In the genomic region with DNA sequence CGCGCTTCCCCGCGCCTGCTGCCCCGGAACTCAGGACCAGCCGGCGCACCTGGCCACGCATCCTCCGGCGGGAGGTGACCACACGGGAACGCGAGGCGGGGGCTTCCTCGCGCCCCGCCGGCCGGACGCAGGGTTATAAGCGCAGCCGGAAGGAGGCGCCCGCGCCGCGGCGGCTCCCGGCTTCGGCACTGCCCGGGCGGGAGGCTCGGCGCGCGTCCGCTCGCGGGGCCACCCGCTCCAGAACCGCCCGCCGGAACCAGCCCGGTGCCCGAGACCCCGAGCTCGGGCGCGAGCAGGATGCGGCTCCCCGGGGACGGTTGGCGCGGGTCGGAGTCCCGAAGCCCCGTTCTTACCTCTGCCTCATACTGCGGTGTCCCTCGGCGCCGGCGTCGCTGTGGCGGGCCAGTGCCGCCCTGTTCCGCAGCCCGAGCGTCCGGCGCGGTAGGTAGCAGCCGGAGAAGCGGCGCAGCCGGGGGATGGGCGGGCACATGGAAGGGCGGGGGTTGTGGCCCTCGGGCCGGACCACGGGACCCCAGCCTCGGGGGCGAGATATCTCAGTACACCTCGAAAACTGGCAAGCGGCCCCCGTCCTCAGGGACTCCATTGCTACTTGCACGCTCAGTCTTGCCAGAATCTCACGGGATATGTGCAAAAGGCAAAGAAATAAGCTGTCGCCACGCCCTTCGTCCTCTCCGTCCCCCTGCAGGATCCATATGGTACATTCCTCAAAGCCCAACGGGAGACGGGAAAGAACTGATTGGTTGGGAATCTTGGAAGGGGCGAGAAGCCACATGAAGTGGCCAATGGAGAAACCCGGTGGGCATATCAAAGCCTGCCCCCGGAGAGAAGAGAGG, we compare ENCODE assay signal across 8 cellular contexts. TPM values are rescaled to one million over a fixed set of nuclear protein-coding genes. Genes with fewer than 3 reads are reported as not detected.
A peak's percentile ranks its signal among the peaks of the same experiment; 100 is the strongest.
DNase-seq lines count a peak whose midpoint lies in the region; FAIRE-seq and TF ChIP-seq lines count a peak whose summit lies in the region.

No MANE protein-coding gene starts in this region.

- no peaks in the 10 kb centered on the region for H3K36me3 ChIP-seq in SU-DHL-6 (ENCODE audit: low read length)
- H3K36me3 ChIP-seq in thyroid gland: no peaks in the 10 kb centered on the region

- H3K4me3 ChIP-seq in AG04449 (ENCODE audit: low read depth, low read length) (peak overlapping the region; percentile 80), SU-DHL-6 (ENCODE audit: insufficient read depth, low read length, poor library complexity, severe bottlenecking) (peak overlapping the region; percentile 67), thyroid gland (replicated peaks in 1 of 3) (peak overlapping the region; percentile 31 to 61 (median 51))

- H3K4me2 ChIP-seq in SU-DHL-6 (ENCODE audit: low read depth, low read length, poor library complexity, severe bottlenecking): peak overlapping the region; percentile 80

- CTCF ChIA-PET in AG04449 (lab: Yijun Ruan, JAX): interaction anchor here (0.6 to 7.9 kb wide), 13 partner anchors 10 to 171 kb away, joined by 3 to 69 read pairs (median 4); a partner anchor contains a TSS

- TF ChIP-seq CTCF in AG04449 (IDR thresholded peaks at IDR 0.05; ENCODE audit: insufficient read depth, low read length, missing control alignments): peak; percentile 62
- no peak for TF ChIP-seq CTCF in SU-DHL-6 (IDR thresholded peaks at IDR 0.05; ENCODE audit: insufficient read depth, low read length, poor library complexity, severe bottlenecking)
- peak in 4 of 6 experiments; percentile 12 to 57 (median 43) for TF ChIP-seq CTCF in thyroid gland (IDR thresholded peaks at IDR 0.05)

- peak; percentile 68 to 94 for TF ChIP-seq POLR2A in thyroid gland (IDR thresholded peaks at IDR 0.05)

- no peaks in the 10 kb centered on the region for H3K9me2 ChIP-seq in SU-DHL-6 (replicated peaks; ENCODE audit: insufficient read depth, low read length)

- peak overlapping the region; percentile 35 for H2AFZ ChIP-seq in SU-DHL-6 (ENCODE audit: low read depth, low read length, severe bottlenecking)

- H3K27ac ChIP-seq in SU-DHL-6 (ENCODE audit: low read depth, low read length): peak overlapping the region; percentile 75
- H3K27ac ChIP-seq in adipose tissue (ENCODE audit: low read depth, low read length): peak overlapping the region; percentile 48
- H3K27ac ChIP-seq in thyroid gland: peak overlapping the region; percentile 87 to 93 (median 89)

- peaks cover 34% of the 10 kb centered on the region for H3F3A ChIP-seq in SU-DHL-6 (ENCODE audit: insufficient read depth)

- FAIRE-seq in GM19239 (lab: Jason Lieb, UNC): no peak

- 0 to 1% (median 1%) methylated on average over 77 to 96 of the region's 96 CpGs for WGBS in adipose tissue, 3 donors
- WGBS in thyroid gland, 2 donors: 1% methylated on average over 19 to 36 of the region's 96 CpGs

- no peaks in the 10 kb centered on the region for H4K20me1 ChIP-seq in SU-DHL-6 (ENCODE audit: low read depth, low read length)

- H3K27me3 ChIP-seq in SU-DHL-6 (ENCODE audit: low read length): no peaks in the 10 kb centered on the region
- no peaks in the 10 kb centered on the region for H3K27me3 ChIP-seq in thyroid gland

- DNase-seq in AG04449 (ENCODE audit: low read depth, low spot score) (peak; percentile 88), GM19239 (ENCODE audit: insufficient read length, low spot score) (peak; percentile 53), NCI-H1417 treated with DMSO at 0.1 percent for 48 hours (lab: John Stamatoyannopoulos, UW) (peak; percentile 78), head of caudate nucleus (peak; percentile 82 to 97 (median 91)), nucleus accumbens (lab: John Stamatoyannopoulos, UW) (peak; percentile 36 to 97 (median 88)), thyroid gland (peak; percentile 88 to 90)

- intact Hi-C loops in head of caudate nucleus (cut with DNase I): loop anchor here (5.0 kb wide), 1 partner anchor 76 kb away; a partner anchor contains a TSS
- intact Hi-C loops in thyroid gland (cut with DNase I): loop anchor here (5.0 kb wide), 1 partner anchor 76 kb away; a partner anchor contains a TSS

- H3K79me2 ChIP-seq in SU-DHL-6 (ENCODE audit: insufficient read depth, low read length): peaks cover 36% of the 10 kb centered on the region

- H3K9ac ChIP-seq in SU-DHL-6 (ENCODE audit: low read length): peak overlapping the region; percentile 78

- H3K4me1 ChIP-seq in thyroid gland: peaks cover 9 to 22% of the 10 kb centered on the region in 2 donors

- POLR2A ChIA-PET in AG04449 (lab: Yijun Ruan, JAX): interaction anchor here (1.0 to 1.4 kb wide), 2 partner anchors 22 to 91 kb away, joined by 3 to 4 read pairs; no protein-coding TSS in a partner anchor

- H3K9me3 ChIP-seq in SU-DHL-6 (ENCODE audit: insufficient read depth, low read length) (no peaks in the 10 kb centered on the region), thyroid gland (no peaks in the 10 kb centered on the region)

RNA-seq across cellular contexts. Expression of a gene that starts 23.1 kb away (rescaled TPM):
- polyA plus RNA-seq in adipose tissue: 10 to 100 TPM in 2 of 3 donors, 1 to 10 TPM in 1; 7.9 to 12.1 (median 11.7) TPM
- 10 to 100 TPM; 31.8 to 53.8 (median 43.6) TPM for total RNA-seq in thyroid gland

Comparison
In these comparisons a context has a peak if more than half of its experiments do, and no peak if none do; other contexts are left out.
1. Peak in every context shown above with its lines: DNase-seq, H3K4me3 ChIP-seq and H3K27ac ChIP-seq.